In genomic region chr2:63587814-63588384, GRCh38 we compare ENCODE assay signal across 1 cellular context.
TF ChIP-seq lines count a peak whose summit lies in the region.

No MANE protein-coding gene starts in this region.

TF ChIP-seq in HEK293, 187 proteins besides CTCF, POLR2A, EP300 and RAD21 (continued from another document):
- TF ChIP-seq PRDM10 (tag by site-specific recombination; IDR thresholded peaks at IDR 0.05): peak; percentile 92
- peak; percentile 26; the same call in 1 of the 2 replicates for TF ChIP-seq ZNF664 (tag by site-specific recombination; IDR thresholded peaks at IDR 0.05)
- TF ChIP-seq KLF16 (tag by site-specific recombination; IDR thresholded peaks at IDR 0.05): peak; percentile 57; the same call in 1 of the 2 replicates
- TF ChIP-seq ZFP41 (tag by site-specific recombination; IDR thresholded peaks at IDR 0.05; ENCODE audit: borderline replicate concordance): no peak
- peak; percentile 87 for TF ChIP-seq ZBTB11 (tag by site-specific recombination; conservative IDR thresholded peaks at IDR 0.05; ENCODE audit: low read depth)
TF ChIP-seq in HEK293: peak in this region for 5.
